ENCODE assay signal across 8 cellular contexts in genomic region chr16:29806641-29807425, GRCh38. TPM values are rescaled to one million over a fixed set of nuclear protein-coding genes. Genes with fewer than 3 reads are reported as not detected.
DNase-seq lines count a peak whose midpoint lies in the region; ATAC-seq and TF ChIP-seq lines count a peak whose summit lies in the region.

No MANE protein-coding gene starts in this region.

- peak overlapping the region; percentile 63 for H3K9ac ChIP-seq in rectal smooth muscle tissue (ENCODE audit: low read length)

- H3K36me3 Mint-ChIP-seq in CD4-positive, CD25-positive, alpha-beta regulatory T cell = peaks cover 7% of the 10 kb centered on the region

- no peak for TF ChIP-seq CTCF in HEK293 (tag by site-specific recombination; IDR thresholded peaks at IDR 0.05)

- peaks cover 15% of the 10 kb centered on the region for H3K36me3 ChIP-seq in CD4-positive, CD25-positive, alpha-beta regulatory T cell (ENCODE audit: control insufficient read depth, insufficient read depth, low read length)
- H3K36me3 ChIP-seq in HEK293 (ENCODE audit: control insufficient read depth in 2 of 2, insufficient read depth in 1 of 2, low read length in 2 of 2) (peaks cover 0 to 59% of the 10 kb centered on the region in 2 experiments; a peak in 2 of 3 replicates), rectal smooth muscle tissue (ENCODE audit: control insufficient read depth, insufficient read depth, low read length) (peaks cover 11% of the 10 kb centered on the region)

- H3K27ac ChIP-seq in CD4-positive, CD25-positive, alpha-beta regulatory T cell (ENCODE audit: insufficient read depth, low read length, poor library complexity, severe bottlenecking) = peak overlapping the region; percentile 90
- H3K27ac ChIP-seq in HEK293 (ENCODE audit: extremely low read depth, low read depth, low read length) (peak overlapping the region; percentile 100), rectal smooth muscle tissue (ENCODE audit: low read depth, low read length) (peak overlapping the region; percentile 91)

- H3K9me3 Mint-ChIP-seq in CD4-positive, CD25-positive, alpha-beta regulatory T cell = no peaks in the 10 kb centered on the region

- no peak for ATAC-seq in CD4-positive, CD25-positive, alpha-beta regulatory T cell (ENCODE audit: low read depth in 2 of 2)
- ATAC-seq in Right ventricle myocardium superior (ENCODE audit: poor library complexity) (no peak), HG02970 (IDR thresholded peaks at IDR 0.05; ENCODE audit: low FRiP score, unreplicated experiment) (no peak)

- POLR2A ChIA-PET in HEK293 (lab: Yijun Ruan, JAX) = interaction anchor here (0.6 to 4.0 kb wide), 20 partner anchors 10 to 1227 kb away, joined by 3 to 106 read pairs (median 4); partner anchors contain the start of genes ALDOA, ASPHD1, HIRIP3 and KCTD13

- peaks cover 60% of the 10 kb centered on the region for H3K4me1 ChIP-seq in CD4-positive, CD25-positive, alpha-beta regulatory T cell (ENCODE audit: control insufficient read depth, insufficient read depth, low read length, poor library complexity, severe bottlenecking)
- H3K4me1 ChIP-seq in HEK293 (ENCODE audit: control insufficient read depth, insufficient read depth, low read length) (peaks cover 17% of the 10 kb centered on the region), rectal smooth muscle tissue (ENCODE audit: control insufficient read depth, insufficient read depth, low read length) (peaks cover 33% of the 10 kb centered on the region)

- no peaks in the 10 kb centered on the region for H3K27me3 ChIP-seq in CD4-positive, CD25-positive, alpha-beta regulatory T cell (ENCODE audit: control insufficient read depth, insufficient read depth, low read length)
- H3K27me3 ChIP-seq in rectal smooth muscle tissue (ENCODE audit: control insufficient read depth, insufficient read depth, low read length) = no peaks in the 10 kb centered on the region

- H3K27me3 Mint-ChIP-seq in CD4-positive, CD25-positive, alpha-beta regulatory T cell = peaks cover 16% of the 10 kb centered on the region

- CTCF ChIA-PET in HEK293 (lab: Yijun Ruan, JAX) = interaction anchor here (0.7 to 3.0 kb wide), 9 partner anchors 9 to 1240 kb away, joined by 3 to 23 read pairs (median 4); partner anchors contain the start of genes HIRIP3, INO80E, MVP and PAGR1

- DNase-seq in CD4-positive, CD25-positive, alpha-beta regulatory T cell = peak in 2 of 3 donors; percentile 42 to 73
- DNase-seq in NOMO-1 treated with dmso at 0.1 percent for 144 hours (lab: John Stamatoyannopoulos, UW; ENCODE audit: unreplicated experiment) (peak; percentile 41), activated gamma-delta T cell (lab: John Stamatoyannopoulos, UW) (peak; percentile 36), Right ventricle myocardium superior (peak; percentile 71), medulla oblongata (ENCODE audit: extremely low spot score) (no peak)

- H3K4me3 ChIP-seq in CD4-positive, CD25-positive, alpha-beta regulatory T cell (ENCODE audit: low read depth, low read length) = no peak overlapping the region
- H3K4me3 ChIP-seq in HEK293 (ENCODE audit: low read depth, low read length) (peak overlapping the region; percentile 67), rectal smooth muscle tissue (ENCODE audit: low read length) (peak overlapping the region; percentile 58)

- intact Hi-C loops in Right ventricle myocardium superior (cut with DNase I) = loop anchor here (10.0 kb wide), 1 partner anchor 1118 kb away; the partner anchor contains the start of gene FBXL19

- H3K27ac Mint-ChIP-seq in CD4-positive, CD25-positive, alpha-beta regulatory T cell = peak overlapping the region; percentile 38 to 98 (median 96)

- H3K4me1 Mint-ChIP-seq in CD4-positive, CD25-positive, alpha-beta regulatory T cell = peaks cover 4 to 64% (median 41%) of the 10 kb centered on the region in 4 donors

- H3K9me3 ChIP-seq in CD4-positive, CD25-positive, alpha-beta regulatory T cell (ENCODE audit: control insufficient read depth in 2 of 2, low read length in 2 of 2) = no peaks in the 10 kb centered on the region
- H3K9me3 ChIP-seq in HEK293 (ENCODE audit: control insufficient read depth, insufficient read depth, low read depth, low read length) = no peaks in the 10 kb centered on the region

- H3K4me3 Mint-ChIP-seq in CD4-positive, CD25-positive, alpha-beta regulatory T cell = peak overlapping the region; percentile 89 to 100 (median 95)

TF ChIP-seq in HEK293, 187 proteins besides CTCF, POLR2A, EP300 and RAD21:
- TF ChIP-seq ZNF629 (tag by site-specific recombination; IDR thresholded peaks at IDR 0.05) = no peak
- TF ChIP-seq, protein P1, sequence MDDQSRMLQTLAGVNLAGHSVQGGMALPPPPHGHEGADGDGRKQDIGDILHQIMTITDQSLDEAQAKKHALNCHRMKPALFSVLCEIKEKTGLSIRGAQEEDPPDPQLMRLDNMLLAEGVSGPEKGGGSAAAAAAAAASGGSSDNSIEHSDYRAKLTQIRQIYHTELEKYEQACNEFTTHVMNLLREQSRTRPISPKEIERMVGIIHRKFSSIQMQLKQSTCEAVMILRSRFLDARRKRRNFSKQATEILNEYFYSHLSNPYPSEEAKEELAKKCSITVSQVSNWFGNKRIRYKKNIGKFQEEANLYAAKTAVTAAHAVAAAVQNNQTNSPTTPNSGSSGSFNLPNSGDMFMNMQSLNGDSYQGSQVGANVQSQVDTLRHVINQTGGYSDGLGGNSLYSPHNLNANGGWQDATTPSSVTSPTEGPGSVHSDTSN (CRISPR knock-in tag; IDR thresholded peaks at IDR 0.05) = peak; percentile 61; the same call in 1 of the 2 replicates
TF ChIP-seq in HEK293: peak in this region for 1.

RNA-seq across cellular contexts. Expression of gene MAZ, which starts 0.5 kb away (rescaled TPM):
- total RNA-seq in CD4-positive, CD25-positive, alpha-beta regulatory T cell = 224 TPM
- 10 to 100 TPM; 36.9 to 62.2 (median 44.5) TPM for polyA plus RNA-seq in CD4-positive, CD25-positive, alpha-beta regulatory T cell
- total RNA-seq in Right ventricle myocardium superior = 74.0 TPM

RNA-seq across cellular contexts. Expression of gene PRRT2, which starts 5.2 kb away (rescaled TPM):
- total RNA-seq in CD4-positive, CD25-positive, alpha-beta regulatory T cell = 1.9 TPM
- polyA plus RNA-seq in CD4-positive, CD25-positive, alpha-beta regulatory T cell = under 1 TPM in 2 of 4 donors, not detected in 2; 0.06 to 0.17 TPM
- 3.3 TPM for total RNA-seq in Right ventricle myocardium superior

RNA-seq across cellular contexts. Expression of gene PAGR1, which starts 9.1 kb away (rescaled TPM):
- 15.6 TPM for total RNA-seq in CD4-positive, CD25-positive, alpha-beta regulatory T cell
- 10 to 100 TPM; 41.0 to 48.8 (median 45.5) TPM for polyA plus RNA-seq in CD4-positive, CD25-positive, alpha-beta regulatory T cell
- total RNA-seq in Right ventricle myocardium superior = 14.7 TPM

RNA-seq across cellular contexts. Expression of gene MVP, which starts 13.4 kb away (rescaled TPM):
- total RNA-seq in CD4-positive, CD25-positive, alpha-beta regulatory T cell = 163 TPM
- polyA plus RNA-seq in CD4-positive, CD25-positive, alpha-beta regulatory T cell = 100 to 1,000 TPM; 116 to 157 (median 133) TPM
- 45.5 TPM for total RNA-seq in Right ventricle myocardium superior

RNA-seq across cellular contexts. Expression of gene KIF22, which starts 16.3 kb away (rescaled TPM):
- total RNA-seq in CD4-positive, CD25-positive, alpha-beta regulatory T cell = 89.1 TPM
- polyA plus RNA-seq in CD4-positive, CD25-positive, alpha-beta regulatory T cell = 10 to 100 TPM; 49.4 to 65.1 (median 56.1) TPM
- 59.8 TPM for total RNA-seq in Right ventricle myocardium superior
